ENCODE assay signal across 30 cellular contexts in genomic region chr11:44826922-44827643, GRCh38.
"Had no signal": no experiment of that assay in that cellular context is flagged by ENCODE, and none has a peak within 500 bp of the region (broad histone marks: within the 10 kb centered on the region; RNA-seq: fewer than 3 reads in every experiment).

No MANE protein-coding gene starts in this region.

- DNase-seq: activated CD4-positive, alpha-beta memory T cell treated with anti-CD3 and anti-CD28 coated beads, Interleukin-2, amount 10 ng/mL, durations not matched to agents 7 days and 5 days; activated CD4-positive, alpha-beta T cell treated with anti-CD3 and anti-CD28 coated beads, Interleukin-2, amount 10 ng/mL, durations not matched to agents 24 days and 14 days; activated CD4-positive, CD25-positive, alpha-beta regulatory T cell treated with anti-CD3 and anti-CD28 coated beads, Interleukin-2, amount 50 U/mL, for 72 hours; activated naive CD4-positive, alpha-beta T cell treated with Interleukin-2 at 50 U/mL for 16 hours; activated T-cell treated with anti-CD3 and anti-CD28 coated beads, Interleukin-2, amount 50 U/mL, for 4 hours; aorta; body of pancreas; cerebellar nuclear complex; colonic mucosa; effector CD8-positive, alpha-beta T cell; erythroblast; heart left ventricle; hypothalamus; immature natural killer cell; mesendoderm; mucosa of descending colon; pancreas; right cardiac atrium; stimulated activated CD4-positive, alpha-beta T cell treated with anti-CD3 and anti-CD28 coated beads, Interleukin-2, amount 100 ng/mL, for 48 hours; stimulated activated naive CD8-positive, alpha-beta T cell treated with anti-CD3 and anti-CD28 coated beads, Interleukin-15, Interleukin-2, amounts not matched to agents 100 U/mL and 50 U/mL, for 24 hours; T-helper 17 cell; T1000; WERI-Rb-1 had no signal

- H3K36me3 Mint-ChIP-seq: activated naive CD8-positive, alpha-beta T cell; immature natural killer cell; natural killer cell treated with Interleukin-12 subunit alpha and Interleukin-12 subunit beta and Interleukin-15 and Interleukin-18, amount 100 ng/mL, for 72 hours; type B pancreatic cell had no signal

- H3K4me3 Mint-ChIP-seq: activated CD4-positive, alpha-beta memory T cell treated with anti-CD3 and anti-CD28 coated beads, Interleukin-2, amount 10 ng/mL, durations not matched to agents 7 days and 5 days; activated CD4-positive, alpha-beta T cell treated with anti-CD3 and anti-CD28 coated beads, Interleukin-2, amount 10 ng/mL, durations not matched to agents 24 days and 14 days; activated naive CD8-positive, alpha-beta T cell; activated T-cell treated with anti-CD3 and anti-CD28 coated beads, Interleukin-2, amount 50 U/mL, for 4 hours; immature natural killer cell; natural killer cell treated with Interleukin-12 subunit alpha and Interleukin-12 subunit beta and Interleukin-15 and Interleukin-18, amount 100 ng/mL, for 72 hours; T-helper 17 cell; type B pancreatic cell had no signal

- H3K36me3 ChIP-seq: colonic mucosa, heart left ventricle, pancreas, vagina, WERI-Rb-1 had no signal

- H3K4me1 Mint-ChIP-seq: activated CD4-positive, alpha-beta T cell treated with anti-CD3 and anti-CD28 coated beads, Interleukin-2, amount 10 ng/mL, durations not matched to agents 24 days and 14 days; immature natural killer cell had no signal

- H3K27me3 ChIP-seq: body of pancreas, colonic mucosa, heart left ventricle, pancreas, vagina had no signal

- H3K9me3 ChIP-seq: body of pancreas, colonic mucosa, mucosa of descending colon, pancreas, vagina had no signal

- H3K9me3 Mint-ChIP-seq: activated CD4-positive, alpha-beta memory T cell treated with anti-CD3 and anti-CD28 coated beads, Interleukin-2, amount 10 ng/mL, durations not matched to agents 7 days and 5 days; activated CD4-positive, alpha-beta T cell treated with anti-CD3 and anti-CD28 coated beads, Interleukin-2, amount 10 ng/mL, durations not matched to agents 24 days and 14 days; activated T-cell treated with anti-CD3 and anti-CD28 coated beads, Interleukin-2, amount 50 U/mL, for 4 hours; activated T-helper 2 cell treated with anti-CD3 and anti-CD28 coated beads, Interferon-gamma antibody, Interleukin-2, Interleukin-4, amounts not matched to agents 10 μg/mL and 5 μg/mL and 100 μg/mL, durations not matched to agents 14 hours and 24 hours and 36 hours; immature natural killer cell; natural killer cell treated with Interleukin-12 subunit alpha and Interleukin-12 subunit beta and Interleukin-15 and Interleukin-18, amount 100 ng/mL, for 72 hours; type B pancreatic cell had no signal

- H3K27ac ChIP-seq: body of pancreas, colonic mucosa, pancreas, vagina, WERI-Rb-1 had no signal

- FAIRE-seq: pancreas had no signal

- H3K4me1 ChIP-seq: body of pancreas, colonic mucosa, pancreas, vagina had no signal

- H3K4me3 ChIP-seq: body of pancreas, colonic mucosa, heart left ventricle, lung, mucosa of descending colon, pancreas, vagina had no signal

- H3K27ac Mint-ChIP-seq: activated CD4-positive, alpha-beta memory T cell treated with anti-CD3 and anti-CD28 coated beads, Interleukin-2, amount 10 ng/mL, durations not matched to agents 7 days and 5 days; activated CD4-positive, alpha-beta T cell treated with anti-CD3 and anti-CD28 coated beads, Interleukin-2, amount 10 ng/mL, durations not matched to agents 24 days and 14 days; activated naive CD8-positive, alpha-beta T cell; activated T-helper 2 cell treated with anti-CD3 and anti-CD28 coated beads, Interferon-gamma antibody, Interleukin-2, Interleukin-4, amounts not matched to agents 10 μg/mL and 5 μg/mL and 100 μg/mL, durations not matched to agents 14 hours and 24 hours and 36 hours; immature natural killer cell; natural killer cell treated with Interleukin-12 subunit alpha and Interleukin-12 subunit beta and Interleukin-15 and Interleukin-18, amount 100 ng/mL, for 72 hours; type B pancreatic cell had no signal

- H3K27me3 Mint-ChIP-seq: activated CD4-positive, alpha-beta memory T cell treated with anti-CD3 and anti-CD28 coated beads, Interleukin-2, amount 10 ng/mL, durations not matched to agents 7 days and 5 days; activated CD4-positive, alpha-beta T cell treated with anti-CD3 and anti-CD28 coated beads, Interleukin-2, amount 10 ng/mL, durations not matched to agents 24 days and 14 days; activated naive CD8-positive, alpha-beta T cell; T-helper 17 cell; type B pancreatic cell had no signal

- ATAC-seq: activated T-cell treated with anti-CD3 and anti-CD28 coated beads, Interleukin-2, amount 50 U/mL, for 4 hours; body of pancreas; mucosa of descending colon; natural killer cell treated with Interleukin-12 subunit alpha and Interleukin-12 subunit beta and Interleukin-15 and Interleukin-18, amount 100 ng/mL, for 72 hours; pancreas; SK-N-SH treated with all-trans-retinoic acid at 6 μM for 48 hours; stimulated activated naive CD8-positive, alpha-beta T cell treated with anti-CD3 and anti-CD28 coated beads, Interleukin-15, Interleukin-2, amounts not matched to agents 100 U/mL and 50 U/mL, for 24 hours; T-helper 17 cell had no signal
